Comparison of ENCODE assay signal across 25 cellular contexts in the genomic region with DNA sequence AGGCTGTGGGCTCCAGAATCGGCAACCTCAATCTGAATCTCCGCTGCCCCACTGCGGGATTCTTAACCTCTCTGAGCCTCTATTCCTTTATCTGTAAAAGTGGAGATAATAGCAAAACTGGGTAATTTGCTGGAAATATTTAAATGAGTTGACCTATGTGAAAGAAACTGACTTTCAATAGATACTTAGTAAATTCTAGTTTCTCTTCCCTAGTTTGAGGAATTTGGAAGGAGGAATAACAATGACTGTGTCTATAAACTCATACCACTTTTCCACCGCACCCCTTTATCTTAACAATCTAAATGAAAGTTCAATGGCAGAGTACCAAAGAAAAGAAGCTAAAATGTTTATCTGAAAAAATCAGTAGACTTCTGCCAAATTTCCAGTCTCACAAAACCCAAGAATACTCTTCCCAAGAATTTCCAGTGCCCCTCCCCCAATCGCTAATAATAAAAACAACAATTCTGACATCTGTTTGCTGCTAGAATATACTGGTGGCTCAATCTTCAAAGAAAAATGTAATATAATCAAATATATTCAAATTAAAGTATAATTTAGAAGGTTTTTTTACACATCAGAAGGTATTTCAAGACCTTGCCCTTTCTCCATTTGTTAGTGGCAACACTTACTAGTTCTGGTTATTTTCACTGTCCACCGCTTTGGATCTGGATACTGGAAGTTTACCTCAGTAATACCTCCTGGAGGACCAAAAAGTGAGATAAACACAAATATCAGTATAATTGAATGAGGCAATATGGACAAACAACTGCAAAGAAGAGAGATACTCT.
DNase-seq lines count a peak whose midpoint lies in the region; ATAC-seq and TF ChIP-seq lines count a peak whose summit lies in the region.
"Had no signal": no experiment of that assay in that cellular context is flagged by ENCODE, and none has a peak within 500 bp of the region (broad histone marks: within the 10 kb centered on the region; RNA-seq: fewer than 3 reads in every experiment).

No MANE protein-coding gene starts in this region.

- POLR2A ChIA-PET in PC-3 (lab: Charles Lee; ENCODE audit: unreplicated experiment), result no interaction called here

- no peaks in the 10 kb centered on the region for H3K9me3 Mint-ChIP-seq in activated T-helper 17 cell treated with anti-CD3 and anti-CD28 coated beads, Interleukin-2, amount 50 U/mL, for 72 hours
- H3K9me3 Mint-ChIP-seq: CD8-positive, alpha-beta memory T cell; nephron progenitor cell; T-helper 1 cell treated with Interleukin-12 subunit alpha and Interleukin-12 subunit beta and Interleukin-4 antibody, amounts not matched to agents 30 μg/mL and 1 μg/mL, for 36 hours had no signal

- H3K27me3 Mint-ChIP-seq in activated T-helper 17 cell treated with anti-CD3 and anti-CD28 coated beads, Interleukin-2, amount 50 U/mL, for 72 hours, result no peaks in the 10 kb centered on the region
- H3K27me3 Mint-ChIP-seq: CD8-positive, alpha-beta memory T cell had no signal

- no peaks in the 10 kb centered on the region for H3K36me3 Mint-ChIP-seq in activated T-helper 17 cell treated with anti-CD3 and anti-CD28 coated beads, Interleukin-2, amount 50 U/mL, for 72 hours (ENCODE audit: low read depth)

- no peak overlapping the region for H3K4me3 Mint-ChIP-seq in activated T-helper 17 cell treated with anti-CD3 and anti-CD28 coated beads, Interleukin-2, amount 50 U/mL, for 72 hours
- H3K4me3 Mint-ChIP-seq: CD8-positive, alpha-beta memory T cell; nephron progenitor cell; T-helper 1 cell treated with Interleukin-12 subunit alpha and Interleukin-12 subunit beta and Interleukin-4 antibody, amounts not matched to agents 30 μg/mL and 1 μg/mL, for 36 hours had no signal

- H3K4me1 ChIP-seq in PC-3 (ENCODE audit: insufficient read depth, low read length) (peaks cover 10% of the 10 kb centered on the region), esophagus muscularis mucosa (peaks cover 29 to 75% (median 64%) of the 10 kb centered on the region in 4 donors), rectal smooth muscle tissue (ENCODE audit: control insufficient read depth, insufficient read depth, low read length) (peaks cover 12% of the 10 kb centered on the region), upper lobe of right lung (peaks cover 11% of the 10 kb centered on the region)
- H3K4me1 ChIP-seq: adrenal gland had no signal

- no peaks in the 10 kb centered on the region for H3K79me2 ChIP-seq in PC-3 (ENCODE audit: low read length)

- no peak for TF ChIP-seq EP300 in esophagus muscularis mucosa (IDR thresholded peaks at IDR 0.05)

- H3K27ac Mint-ChIP-seq in activated T-helper 17 cell treated with anti-CD3 and anti-CD28 coated beads, Interleukin-2, amount 50 U/mL, for 72 hours, result no peak overlapping the region
- H3K27ac Mint-ChIP-seq: CD8-positive, alpha-beta memory T cell; nephron progenitor cell; progenitor cell of endocrine pancreas; T-helper 1 cell treated with Interleukin-12 subunit alpha and Interleukin-12 subunit beta and Interleukin-4 antibody, amounts not matched to agents 30 μg/mL and 1 μg/mL, for 36 hours had no signal

- H3K4me3 ChIP-seq in PC-3 (ENCODE audit: low read length) (no peak overlapping the region), esophagus muscularis mucosa (no peak overlapping the region), rectal smooth muscle tissue (ENCODE audit: low read length) (no peak overlapping the region), upper lobe of right lung (no peak overlapping the region)
- H3K4me3 ChIP-seq: adrenal gland, cardiac muscle cell, spleen had no signal

- no peaks in the 10 kb centered on the region for H3K9me2 ChIP-seq in PC-3 (replicated peaks; ENCODE audit: low read length)

- no peaks in the 10 kb centered on the region for H3K4me1 Mint-ChIP-seq in activated T-helper 17 cell treated with anti-CD3 and anti-CD28 coated beads, Interleukin-2, amount 50 U/mL, for 72 hours

- H2AFZ ChIP-seq in PC-3 (ENCODE audit: low read length), result no peak overlapping the region

- H3K36me3 ChIP-seq in PC-3 (ENCODE audit: low read depth, low read length) (no peaks in the 10 kb centered on the region), esophagus muscularis mucosa (no peaks in the 10 kb centered on the region), rectal smooth muscle tissue (ENCODE audit: control insufficient read depth, insufficient read depth, low read length) (no peaks in the 10 kb centered on the region), upper lobe of right lung (no peaks in the 10 kb centered on the region)
- H3K36me3 ChIP-seq: adrenal gland, cardiac muscle cell, spleen had no signal

- H3K4me2 ChIP-seq in PC-3 (ENCODE audit: low read length), result no peak overlapping the region

- DNase-seq in PC-3 (peak; percentile 36), esophagus muscularis mucosa (ENCODE audit: extremely low spot score) (no peak), upper lobe of right lung (no peak), kidney glomerular epithelial cell (lab: John Stamatoyannopoulos, UW) (no peak)
- no peak for DNase-seq in activated naive CD4-positive, alpha-beta T cell treated with Interleukin-2 at 50 U/mL for 16 hours
- DNase-seq: activated gamma-delta T cell; adrenal gland; CD8-positive, alpha-beta memory T cell; DMS79 treated with DMSO at 0.1 percent for 48 hours; KBM-7; midbrain; NCI-H1930; NCI-H226; NCI-H774; nephron progenitor cell; OCI-M1; SIG-M5; spleen; substantia nigra had no signal

- TF ChIP-seq POLR2A in esophagus muscularis mucosa (IDR thresholded peaks at IDR 0.05; ENCODE audit: low read depth), result no peak

- 45% methylated on average over 6 of the region's 6 CpGs for WGBS in esophagus muscularis mucosa

- H4K20me1 ChIP-seq in PC-3 (ENCODE audit: low read length), result no peaks in the 10 kb centered on the region

- ATAC-seq in PC-3, result peak; percentile 24; the same call in 1 of the 2 replicates
- no peak for ATAC-seq in upper lobe of right lung
- ATAC-seq in activated T-helper 17 cell treated with anti-CD3 and anti-CD28 coated beads, Interleukin-2, amount 50 U/mL, for 72 hours (replicated peaks), result no peak

- no peak overlapping the region for H3K27ac ChIP-seq in PC-3 (ENCODE audit: low read length)
- peak overlapping the region; percentile 77 to 85 (median 82) for H3K27ac ChIP-seq in esophagus muscularis mucosa (replicated peaks in 1 of 4)
- H3K27ac ChIP-seq in rectal smooth muscle tissue (ENCODE audit: low read depth, low read length), result peak overlapping the region; percentile 27
- peak overlapping the region; percentile 49 for H3K27ac ChIP-seq in upper lobe of right lung
- H3K27ac ChIP-seq: adrenal gland, cardiac muscle cell, VCaP had no signal

- CTCF ChIA-PET in PC-3 (lab: Charles Lee), result no interaction called here

- H3K9ac ChIP-seq in PC-3 (ENCODE audit: low read length), result no peak overlapping the region
- H3K9ac ChIP-seq in rectal smooth muscle tissue (ENCODE audit: low read length), result no peak overlapping the region

- TF ChIP-seq CTCF in PC-3 (conservative IDR thresholded peaks at IDR 0.05; ENCODE audit: low read depth, low read length), result no peak
- TF ChIP-seq CTCF in esophagus muscularis mucosa (IDR thresholded peaks at IDR 0.05), result no peak
- no peak for TF ChIP-seq CTCF in upper lobe of right lung (IDR thresholded peaks at IDR 0.05)

- no TSS peak for BruUV-seq in PC-3 (replicated peaks; lab: Mats Ljungman, UMichigan)

- H3K27me3 ChIP-seq in PC-3 (ENCODE audit: low read length) (no peaks in the 10 kb centered on the region), esophagus muscularis mucosa (no peaks in the 10 kb centered on the region), rectal smooth muscle tissue (ENCODE audit: control insufficient read depth, insufficient read depth, low read length) (no peaks in the 10 kb centered on the region), upper lobe of right lung (no peaks in the 10 kb centered on the region)
- H3K27me3 ChIP-seq: adrenal gland, cardiac muscle cell, spleen had no signal

- H3F3A ChIP-seq in PC-3 (ENCODE audit: low read length, unreplicated experiment), result no peaks in the 10 kb centered on the region

- intact Hi-C loops in PC-3 (cut with micrococcal nuclease), result no loop called here
- intact Hi-C loops in esophagus muscularis mucosa (cut with DNase I), result no loop called here
- intact Hi-C loops in upper lobe of right lung (cut with DNase I), result no loop called here

- H3K9me3 ChIP-seq in PC-3 (ENCODE audit: low read length), result no peaks in the 10 kb centered on the region
- no peaks in the 10 kb centered on the region for H3K9me3 ChIP-seq in esophagus muscularis mucosa
- no peaks in the 10 kb centered on the region for H3K9me3 ChIP-seq in upper lobe of right lung
- H3K9me3 ChIP-seq: adrenal gland, spleen had no signal
